ENCODE assay signal across 16 cellular contexts in the genomic region with DNA sequence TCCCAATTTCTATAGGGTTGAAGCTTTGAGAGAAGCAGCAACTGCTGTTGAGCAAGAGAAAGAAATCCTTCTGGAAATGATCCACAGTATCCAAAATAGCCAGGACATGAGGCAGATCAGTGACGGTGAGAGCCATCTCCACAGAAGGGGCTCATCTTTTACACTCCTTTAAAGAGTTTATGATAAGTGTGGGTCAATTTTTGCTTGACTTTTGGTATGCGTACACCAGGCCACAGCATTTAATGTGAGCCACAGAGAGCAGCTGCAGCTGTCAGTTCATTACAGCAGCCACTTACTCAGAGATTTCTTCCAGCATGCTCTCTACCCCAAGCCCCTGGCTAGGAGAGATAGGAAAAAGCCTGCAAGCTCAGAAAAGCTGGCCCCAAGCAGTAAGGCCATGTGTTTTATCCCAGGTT. TPM values are rescaled to one million over a fixed set of nuclear protein-coding genes. Genes with fewer than 3 reads are reported as not detected.
DNase-seq lines count a peak whose midpoint lies in the region; TF ChIP-seq lines count a peak whose summit lies in the region.
"Had no signal": no experiment of that assay in that cellular context is flagged by ENCODE, and none has a peak within 500 bp of the region (broad histone marks: within the 10 kb centered on the region; RNA-seq: fewer than 3 reads in every experiment).

No MANE protein-coding gene starts in this region.

- POLR2A ChIA-PET in CD4-positive, alpha-beta memory T cell (lab: Charles Lee; ENCODE audit: partially characterized antibody) = no interaction called here

- CTCF ChIA-PET in CD4-positive, alpha-beta memory T cell (lab: Charles Lee; ENCODE audit: partially characterized antibody) = no interaction called here

- H3K27me3 Mint-ChIP-seq in CD4-positive, alpha-beta memory T cell = no peaks in the 10 kb centered on the region

- no peak for TF ChIP-seq POLR2A in esophagus squamous epithelium (IDR thresholded peaks at IDR 0.05)
- no peak for TF ChIP-seq POLR2A in prostate gland (IDR thresholded peaks at IDR 0.05)

- 56 to 74% methylated on average over 2 of the region's 2 CpGs for WGBS in esophagus squamous epithelium, 2 donors
- 57% methylated on average over 2 of the region's 2 CpGs for WGBS in prostate gland

- no peak overlapping the region for H3K9ac ChIP-seq in rectal smooth muscle tissue (ENCODE audit: low read length)

- H3K36me3 ChIP-seq in esophagus squamous epithelium = peaks cover 0 to 22% (median 0%) of the 10 kb centered on the region in 3 donors
- H3K36me3 ChIP-seq in rectal smooth muscle tissue (ENCODE audit: control insufficient read depth, insufficient read depth, low read length) = peaks cover 6% of the 10 kb centered on the region
- no peaks in the 10 kb centered on the region; the same call in 1 of the 2 replicates for H3K36me3 ChIP-seq in H7 (replicated peaks; ENCODE audit: control insufficient read depth, insufficient read depth, low read length)
- H3K36me3 ChIP-seq in CD4-positive, alpha-beta memory T cell (ENCODE audit: insufficient read depth, low read length) = no peaks in the 10 kb centered on the region
- no peaks in the 10 kb centered on the region for H3K36me3 ChIP-seq in prostate gland

- H3K27ac ChIP-seq in esophagus squamous epithelium (peak overlapping the region in 3 of 4 donors; percentile 39 to 67 (median 63)), rectal smooth muscle tissue (ENCODE audit: low read depth, low read length) (peak overlapping the region; percentile 53), prostate gland (peak overlapping the region in 1 of 2 donors; percentile 9)
- no peak overlapping the region for H3K27ac ChIP-seq in CD4-positive, alpha-beta memory T cell (ENCODE audit: low read depth, low read length)
- H3K27ac ChIP-seq: C4-2B, testis had no signal

- H3K4me1 Mint-ChIP-seq in CD4-positive, alpha-beta memory T cell = peaks cover 0 to 2% (median under 1%) of the 10 kb centered on the region in 4 donors

- TF ChIP-seq CTCF in esophagus squamous epithelium (IDR thresholded peaks at IDR 0.05) = no peak
- TF ChIP-seq CTCF in prostate gland (IDR thresholded peaks at IDR 0.05) = no peak

- peaks cover 22 to 24% of the 10 kb centered on the region in 2 donors for H3K36me3 Mint-ChIP-seq in CD4-positive, alpha-beta memory T cell

- no peak overlapping the region for H3K4me3 ChIP-seq in esophagus squamous epithelium
- no peak overlapping the region for H3K4me3 ChIP-seq in rectal smooth muscle tissue (ENCODE audit: low read length)
- H3K4me3 ChIP-seq in H7 (ENCODE audit: insufficient read depth, low read depth, low read length) = no peak overlapping the region
- no peak overlapping the region for H3K4me3 ChIP-seq in CD4-positive, alpha-beta memory T cell (ENCODE audit: low read length in 2 of 2)
- H3K4me3 ChIP-seq in prostate gland = no peak overlapping the region
- H3K4me3 ChIP-seq: testis had no signal

- H3K4me1 ChIP-seq in esophagus squamous epithelium = peaks cover 0 to 10% (median 0%) of the 10 kb centered on the region in 3 donors
- peaks cover 28% of the 10 kb centered on the region for H3K4me1 ChIP-seq in rectal smooth muscle tissue (ENCODE audit: control insufficient read depth, insufficient read depth, low read length)
- no peaks in the 10 kb centered on the region for H3K4me1 ChIP-seq in CD4-positive, alpha-beta memory T cell (ENCODE audit: insufficient read depth, low read length)
- H3K4me1 ChIP-seq in prostate gland (replicated peaks) = no peaks in the 10 kb centered on the region
- H3K4me1 ChIP-seq: testis had no signal

- DNase-seq in EH (ENCODE audit: low read depth) = peak; percentile 22
- peak; percentile 95 for DNase-seq in LHCN-M2 (ENCODE audit: low read depth)
- DNase-seq in esophagus squamous epithelium (lab: John Stamatoyannopoulos, UW) = no peak
- no peak for DNase-seq in H7
- no peak for DNase-seq in CD4-positive, alpha-beta memory T cell
- DNase-seq in NCI-H1930 (lab: John Stamatoyannopoulos, UW) = no peak
- no peak for DNase-seq in prostate gland (ENCODE audit: low spot score)
- DNase-seq: activated CD4-positive, alpha-beta T cell treated with anti-CD3 and anti-CD28 coated beads for 1 hour; mesendoderm; NCI-H187; NCI-H524 treated with DMSO at 0.1 percent for 48 hours; nucleus accumbens; testis had no signal

- no peaks in the 10 kb centered on the region for H3K9me3 ChIP-seq in esophagus squamous epithelium
- H3K9me3 ChIP-seq in CD4-positive, alpha-beta memory T cell (ENCODE audit: control insufficient read depth in 1 of 2, low read length in 2 of 2) = no peaks in the 10 kb centered on the region
- no peaks in the 10 kb centered on the region for H3K9me3 ChIP-seq in prostate gland
- H3K9me3 ChIP-seq: testis had no signal

- peak overlapping the region in 1 of 8 donors; percentile 45 for H3K4me3 Mint-ChIP-seq in CD4-positive, alpha-beta memory T cell
- H3K4me3 Mint-ChIP-seq: T-helper 1 cell treated with Interleukin-12 subunit alpha and Interleukin-12 subunit beta and Interleukin-4 antibody, amounts not matched to agents 30 μg/mL and 1 μg/mL, for 36 hours had no signal

- peak overlapping the region in 2 of 7 donors; percentile 9 to 50 for H3K27ac Mint-ChIP-seq in CD4-positive, alpha-beta memory T cell
- H3K27ac Mint-ChIP-seq: T-helper 1 cell treated with Interleukin-12 subunit alpha and Interleukin-12 subunit beta and Interleukin-4 antibody, amounts not matched to agents 30 μg/mL and 1 μg/mL, for 36 hours had no signal

- H3K27me3 ChIP-seq in esophagus squamous epithelium (no peaks in the 10 kb centered on the region), rectal smooth muscle tissue (ENCODE audit: control insufficient read depth, insufficient read depth, low read length) (no peaks in the 10 kb centered on the region), H7 (ENCODE audit: control insufficient read depth, insufficient read depth, low read length) (no peaks in the 10 kb centered on the region), prostate gland (replicated peaks; ENCODE audit: insufficient read depth) (no peaks in the 10 kb centered on the region)
- H3K27me3 ChIP-seq in CD4-positive, alpha-beta memory T cell (ENCODE audit: insufficient read depth, low read length) = no peaks in the 10 kb centered on the region
- H3K27me3 ChIP-seq: testis had no signal

- intact Hi-C loops in esophagus squamous epithelium (cut with DNase I) (no loop called here), prostate gland (cut with DNase I) (loop anchor here (5.0 kb wide), 1 partner anchor 40 kb away; a partner anchor contains a TSS)
- intact Hi-C loops in CD4-positive, alpha-beta memory T cell (cut with micrococcal nuclease) = no loop called here

- no peaks in the 10 kb centered on the region for H3K9me3 Mint-ChIP-seq in CD4-positive, alpha-beta memory T cell
- H3K9me3 Mint-ChIP-seq: T-helper 1 cell treated with Interleukin-12 subunit alpha and Interleukin-12 subunit beta and Interleukin-4 antibody, amounts not matched to agents 30 μg/mL and 1 μg/mL, for 36 hours had no signal

RNA-seq across cellular contexts. Expression of a gene that starts 9.9 kb away (rescaled TPM):
- total RNA-seq in LHCN-M2 (2014; rRNA removed) (16.3 and 19.6 TPM in 2 replicates), esophagus squamous epithelium (1 to 10 TPM in 3 of 4 donors, under 1 TPM in 1; 0.38 to 6.7 (median 1.5) TPM), prostate gland (1 to 10 TPM; 5.4 to 6.8 TPM)
- 5.2 TPM for polyA plus RNA-seq in LHCN-M2 (2012)
- total RNA-seq in H7 (2014; rRNA removed; shearing (Covaris generic)) = 11.9 and 12.3 TPM in 2 replicates
- total RNA-seq in CD4-positive, alpha-beta memory T cell = 1 to 10 TPM; 3.5 to 3.7 TPM
- 1 to 10 TPM; 2.6 to 3.6 TPM for polyA plus RNA-seq in CD4-positive, alpha-beta memory T cell

RNA-seq across cellular contexts. Expression of a gene that starts 40.1 kb away (rescaled TPM):
- total RNA-seq in LHCN-M2 (2014; rRNA removed) (37.0 and 39.8 TPM in 2 replicates), esophagus squamous epithelium (10 to 100 TPM in 1 of 4 donors, 1 to 10 TPM in 3; 1.5 to 17.2 (median 5.9) TPM), prostate gland (10 to 100 TPM; 20.4 to 22.3 TPM)
- 10.4 TPM for polyA plus RNA-seq in LHCN-M2 (2012)
- 16.1 and 20.7 TPM in 2 replicates for total RNA-seq in H7 (2014; rRNA removed; shearing (Covaris generic))
- total RNA-seq in CD4-positive, alpha-beta memory T cell = 1 to 10 TPM; 1.4 to 1.6 TPM
- polyA plus RNA-seq in CD4-positive, alpha-beta memory T cell = 1 to 10 TPM; 1.3 TPM

Comparison
In these comparisons a context has a peak if more than half of its experiments do, and no peak if none do; other contexts are left out.
1. DNase-seq: peak in EH (single experiment) and LHCN-M2 (single experiment); none in esophagus squamous epithelium (single experiment), H7 (single experiment), CD4-positive, alpha-beta memory T cell (0 of 5), NCI-H1930 (0 of 2) and prostate gland (single experiment).